9 cellular contexts compared by ENCODE assay signal in genomic region chr17:76044475-76045007, GRCh38. TPM values are rescaled to one million over a fixed set of nuclear protein-coding genes. Genes with fewer than 3 reads are reported as not detected.
DNase-seq lines count a peak whose midpoint lies in the region; ATAC-seq, FAIRE-seq and TF ChIP-seq lines count a peak whose summit lies in the region.
"Not testable (repeated sequence)": the region's sequence is repeated elsewhere in the genome, so short reads cannot be mapped to it uniquely, and the experiment has no call there.
"Had no signal": no experiment of that assay in that cellular context is flagged by ENCODE, and none has a peak within 500 bp of the region (broad histone marks: within the 10 kb centered on the region; RNA-seq: fewer than 3 reads in every experiment).

No MANE protein-coding gene starts in this region.

- not testable (repeated sequence) for H3K9me3 ChIP-seq in KOPT-K1 (ENCODE audit: insufficient read depth, low read length, poor library complexity, severe bottlenecking); kidney (ENCODE audit: control insufficient read depth in 1 of 2, low read length in 2 of 2)

- H3K27me3 Mint-ChIP-seq in activated T-helper 17 cell treated with anti-CD3 and anti-CD28 coated beads, Interleukin-2, amount 50 U/mL, for 72 hours, result not testable (repeated sequence)

- not testable (repeated sequence) for FAIRE-seq in kidney (lab: Jason Lieb, UNC)

- H3K4me3 ChIP-seq in epithelial cell of esophagus (ENCODE audit: low read length); kidney (ENCODE audit: low read length in 2 of 2): not testable (repeated sequence)

- H3K27ac Mint-ChIP-seq in activated T-helper 17 cell treated with anti-CD3 and anti-CD28 coated beads, Interleukin-2, amount 50 U/mL, for 72 hours, result peak overlapping the region; percentile 52
- peak overlapping the region; percentile 56 for H3K27ac Mint-ChIP-seq in stimulated activated effector memory CD8-positive, alpha-beta T cell treated with anti-CD3 and anti-CD28 coated beads, Interleukin-12 subunit alpha, Interleukin-12 subunit beta, amount 100 ng/mL, for 72 hours

- H3K4me1 Mint-ChIP-seq in activated T-helper 17 cell treated with anti-CD3 and anti-CD28 coated beads, Interleukin-2, amount 50 U/mL, for 72 hours; stimulated activated effector memory CD8-positive, alpha-beta T cell treated with anti-CD3 and anti-CD28 coated beads, Interleukin-12 subunit alpha, Interleukin-12 subunit beta, amount 100 ng/mL, for 72 hours: not testable (repeated sequence)

- intact Hi-C loops in kidney (cut with DNase I), result not testable (repeated sequence)

- not testable (repeated sequence) for TF ChIP-seq CTCF in epithelial cell of esophagus (IDR thresholded peaks at IDR 0.05; ENCODE audit: insufficient read depth, low read depth, low read length, missing control alignments); kidney (IDR thresholded peaks at IDR 0.05; ENCODE audit: borderline replicate concordance, extremely low read depth, insufficient read depth)

- H3K4me3 Mint-ChIP-seq in activated T-helper 17 cell treated with anti-CD3 and anti-CD28 coated beads, Interleukin-2, amount 50 U/mL, for 72 hours; stimulated activated effector memory CD8-positive, alpha-beta T cell treated with anti-CD3 and anti-CD28 coated beads, Interleukin-12 subunit alpha, Interleukin-12 subunit beta, amount 100 ng/mL, for 72 hours: not testable (repeated sequence)

- H3K27ac ChIP-seq in KOPT-K1 (ENCODE audit: low read depth, low read length, poor library complexity, severe bottlenecking), result peak overlapping the region; percentile 33
- H3K27ac ChIP-seq in kidney (ENCODE audit: low read depth in 2 of 2, low read length in 2 of 2), result not testable (repeated sequence)

- not testable (repeated sequence) for H3K9ac ChIP-seq in kidney (ENCODE audit: low read length in 2 of 2)

- H3K36me3 ChIP-seq in KOPT-K1 (ENCODE audit: insufficient read depth, low read length), result peaks cover 100% of the 10 kb centered on the region
- H3K36me3 ChIP-seq in kidney (ENCODE audit: control insufficient read depth in 1 of 2, insufficient read depth in 2 of 2, low read length in 2 of 2), result peaks cover 60 to 71% of the 10 kb centered on the region in 2 donors

- H3K9me3 Mint-ChIP-seq in activated T-helper 17 cell treated with anti-CD3 and anti-CD28 coated beads, Interleukin-2, amount 50 U/mL, for 72 hours; stimulated activated effector memory CD8-positive, alpha-beta T cell treated with anti-CD3 and anti-CD28 coated beads, Interleukin-12 subunit alpha, Interleukin-12 subunit beta, amount 100 ng/mL, for 72 hours: not testable (repeated sequence)

- H3K4me1 ChIP-seq in kidney (ENCODE audit: control insufficient read depth in 1 of 2, insufficient read depth in 1 of 2, low read depth in 1 of 2, low read length in 2 of 2), result not testable (repeated sequence)

- not testable (repeated sequence) for ATAC-seq in activated T-helper 17 cell treated with anti-CD3 and anti-CD28 coated beads, Interleukin-2, amount 50 U/mL, for 72 hours (replicated peaks); stimulated activated effector memory CD8-positive, alpha-beta T cell treated with anti-CD3 and anti-CD28 coated beads, Interleukin-12 subunit alpha, Interleukin-12 subunit beta, amount 100 ng/mL, for 72 hours

- peaks cover 99% of the 10 kb centered on the region for H3K36me3 Mint-ChIP-seq in activated T-helper 17 cell treated with anti-CD3 and anti-CD28 coated beads, Interleukin-2, amount 50 U/mL, for 72 hours (ENCODE audit: low read depth)
- peaks cover 98% of the 10 kb centered on the region for H3K36me3 Mint-ChIP-seq in stimulated activated effector memory CD8-positive, alpha-beta T cell treated with anti-CD3 and anti-CD28 coated beads, Interleukin-12 subunit alpha, Interleukin-12 subunit beta, amount 100 ng/mL, for 72 hours

- DNase-seq in epithelial cell of esophagus (ENCODE audit: low read depth) (peak; percentile 62), kidney (peak; percentile 7)
- not testable (repeated sequence) for DNase-seq in stimulated activated effector memory CD8-positive, alpha-beta T cell treated with anti-CD3 and anti-CD28 coated beads, Interleukin-12 subunit alpha, Interleukin-12 subunit beta, amount 100 ng/mL, for 72 hours (ENCODE audit: low spot score in 2 of 2)

RNA-seq across cellular contexts. Expression of gene EVPL, which starts 17.4 kb away (rescaled TPM):
- total RNA-seq in activated T-helper 17 cell treated with anti-CD3 and anti-CD28 coated beads, Interleukin-2, amount 50 U/mL, for 72 hours, result under 1 TPM in 1 of 2 donors, not detected in 1; 0.11 TPM
- total RNA-seq in kidney, result 23.5 TPM
- 11.1 TPM for polyA plus RNA-seq in kidney (ENCODE audit: insufficient read depth, low read depth, low replicate concordance)
- total RNA-seq: H7 had no signal
- polyA plus RNA-seq: CD8-positive, alpha-beta memory T cell; GM12878 had no signal

RNA-seq across cellular contexts. Expression of gene SRP68, which starts 27.8 kb away (rescaled TPM):
- total RNA-seq in activated T-helper 17 cell treated with anti-CD3 and anti-CD28 coated beads, Interleukin-2, amount 50 U/mL, for 72 hours, result 100 to 1,000 TPM; 109 to 117 TPM
- 68.1 TPM for total RNA-seq in kidney
- polyA plus RNA-seq in kidney (ENCODE audit: insufficient read depth, low read depth, low replicate concordance), result 52.7 TPM

RNA-seq across cellular contexts. Expression of gene GALR2, which starts 30.0 kb away (rescaled TPM):
- 10 to 100 TPM in 1 of 2 donors, 1 to 10 TPM in 1; 7.5 to 14.8 TPM for total RNA-seq in activated T-helper 17 cell treated with anti-CD3 and anti-CD28 coated beads, Interleukin-2, amount 50 U/mL, for 72 hours
- total RNA-seq in kidney, result not detected
- polyA plus RNA-seq in kidney (ENCODE audit: insufficient read depth, low read depth, low replicate concordance), result not detected
- polyA plus RNA-seq: CD8-positive, alpha-beta memory T cell had no signal

RNA-seq across cellular contexts. Expression of gene ZACN, which starts 34.4 kb away (rescaled TPM):
- total RNA-seq in activated T-helper 17 cell treated with anti-CD3 and anti-CD28 coated beads, Interleukin-2, amount 50 U/mL, for 72 hours, result 10 to 100 TPM in 1 of 2 donors, 1 to 10 TPM in 1; 6.5 to 13.5 TPM
- total RNA-seq in kidney, result 0.22 TPM
- not detected for polyA plus RNA-seq in kidney (ENCODE audit: insufficient read depth, low read depth, low replicate concordance)
- total RNA-seq: G401 had no signal

RNA-seq across cellular contexts. Expression of gene CDK3, which starts 43.9 kb away (rescaled TPM):
- 1 to 10 TPM; 8.0 to 9.0 TPM for total RNA-seq in activated T-helper 17 cell treated with anti-CD3 and anti-CD28 coated beads, Interleukin-2, amount 50 U/mL, for 72 hours
- 7.1 TPM for total RNA-seq in kidney
- polyA plus RNA-seq in kidney (ENCODE audit: insufficient read depth, low read depth, low replicate concordance), result 7.4 TPM
- polyA plus RNA-seq: CD8-positive, alpha-beta memory T cell had no signal

Comparison
In these comparisons a context has a peak if more than half of its experiments do, and no peak if none do; other contexts are left out.
1. RNA of gene EVPL, which starts 17.4 kb away (total RNA-seq): 23.5 TPM in kidney (single experiment); 0.11 TPM in activated T-helper 17 cell treated with anti-CD3 and anti-CD28 coated beads, Interleukin-2, amount 50 U/mL, for 72 hours; every median in the first group is over 10 times any median in the second.